ENCODE assay signal across 8 cellular contexts in genomic region chr2:84495539-84496146, GRCh38. TPM values are rescaled to one million over a fixed set of nuclear protein-coding genes. Genes with fewer than 3 reads are reported as not detected.
DNase-seq lines count a peak whose midpoint lies in the region; ATAC-seq and TF ChIP-seq lines count a peak whose summit lies in the region.

No MANE protein-coding gene starts in this region.

- no peak for TF ChIP-seq POLR2A in suprapubic skin (IDR thresholded peaks at IDR 0.05)

- no peaks in the 10 kb centered on the region for H3K9me2 ChIP-seq in Karpas-422 (replicated peaks; ENCODE audit: insufficient read depth, low read length)

- no peaks in the 10 kb centered on the region for H4K20me1 ChIP-seq in Karpas-422 (ENCODE audit: insufficient read depth, low read depth, low read length)
- no peaks in the 10 kb centered on the region for H4K20me1 ChIP-seq in mammary epithelial cell (ENCODE audit: insufficient read depth, low read length)

- TF ChIP-seq EP300 in suprapubic skin (IDR thresholded peaks at IDR 0.05), result no peak

- dilution Hi-C loops in mammary epithelial cell (cut with HindIII; ENCODE audit: low sequenced_read_pairs), result loop anchor here (25.0 kb wide), 1 partner anchor 367 kb away; no protein-coding TSS in a partner anchor

- 40% methylated on average over 8 of the region's 8 CpGs for WGBS in mammary epithelial cell (ENCODE audit: low coverage, missing lambda C conversion rate)
- WGBS in suprapubic skin, result 24% methylated on average over 8 of the region's 8 CpGs

- H3K4me3 ChIP-seq in Karpas-422 (ENCODE audit: low read length) (no peak overlapping the region), mammary epithelial cell (replicated peaks in 1 of 3; ENCODE audit: insufficient read depth in 1 of 3, low read depth in 2 of 3, low read length in 3 of 3) (no peak overlapping the region), kidney epithelial cell (ENCODE audit: low read depth, low read length) (no peak overlapping the region), suprapubic skin (no peak overlapping the region)

- no peaks in the 10 kb centered on the region for H3K9me3 ChIP-seq in Karpas-422 (ENCODE audit: low read length)
- H3K9me3 ChIP-seq in mammary epithelial cell (replicated peaks; ENCODE audit: insufficient read depth, low read length), result no peaks in the 10 kb centered on the region
- H3K9me3 ChIP-seq in suprapubic skin, result no peaks in the 10 kb centered on the region

- H2AFZ ChIP-seq in Karpas-422 (ENCODE audit: low read length), result no peak overlapping the region
- H2AFZ ChIP-seq in mammary epithelial cell (ENCODE audit: low read depth, low read length), result no peak overlapping the region

- intact Hi-C loops in mammary epithelial cell (cut with micrococcal nuclease), result loop anchor here (1.0 to 5.0 kb wide), 6 partner anchors 136 to 802 kb away; partner anchors contain the start of gene TRABD2A

- H3K4me1 ChIP-seq in Karpas-422 (ENCODE audit: low read length) (peaks cover 9% of the 10 kb centered on the region), mammary epithelial cell (ENCODE audit: insufficient read depth, low read length) (peaks cover 2% of the 10 kb centered on the region), suprapubic skin (no peaks in the 10 kb centered on the region)

- CTCF ChIA-PET in mammary epithelial cell (lab: Charles Lee; ENCODE audit: low non-redundant PET), result no interaction called here

- H3K27ac ChIP-seq in Karpas-422 (ENCODE audit: low read length) (no peak overlapping the region), mammary epithelial cell (ENCODE audit: insufficient read depth, low read depth, low read length) (no peak overlapping the region), suprapubic skin (no peak overlapping the region)

- H3K4me2 ChIP-seq in Karpas-422 (ENCODE audit: low read depth, low read length, poor library complexity, severe bottlenecking), result no peak overlapping the region
- no peak overlapping the region for H3K4me2 ChIP-seq in mammary epithelial cell (ENCODE audit: insufficient read depth, low read depth, low read length)

- BruUV-seq in mammary epithelial cell (replicated peaks; lab: Mats Ljungman, UMichigan), result no TSS peak

- TF ChIP-seq CTCF in mammary epithelial cell (conservative IDR thresholded peaks at IDR 0.05 in 1 of 2, IDR thresholded peaks at IDR 0.05 in 1 of 2; ENCODE audit: extremely low read depth in 1 of 2, insufficient read depth in 1 of 2, low read depth in 1 of 2, low read length in 2 of 2) (peak; percentile 49 to 56), kidney epithelial cell (IDR thresholded peaks at IDR 0.05; ENCODE audit: insufficient read depth, low read length, poor library complexity, severe bottlenecking) (peak; percentile 46), suprapubic skin (IDR thresholded peaks at IDR 0.05) (peak; percentile 53 to 72)

- H3K9ac ChIP-seq in Karpas-422 (ENCODE audit: low read length) (no peak overlapping the region), mammary epithelial cell (ENCODE audit: insufficient read depth, low read length) (no peak overlapping the region)

- DNase-seq in activated T-cell treated with anti-CD3 and anti-CD28 coated beads for 4 hours, result peak; percentile 21
- DNase-seq in activated T-cell treated with anti-CD3 and anti-CD28 coated beads, Interleukin-2, amount 50 U/mL, for 1 hour, result no peak
- DNase-seq in Karpas-422, result peak; percentile 89
- DNase-seq in RKO (ENCODE audit: low spot score), result peak; percentile 78
- peak; percentile 39 for DNase-seq in mammary epithelial cell
- DNase-seq in kidney epithelial cell (ENCODE audit: low read depth), result peak; percentile 31
- DNase-seq in suprapubic skin (ENCODE audit: low spot score in 2 of 2), result no peak

- H3K79me2 ChIP-seq in Karpas-422 (ENCODE audit: low read length) (no peaks in the 10 kb centered on the region), mammary epithelial cell (ENCODE audit: insufficient read depth, low read length) (no peaks in the 10 kb centered on the region)

- H3K36me3 ChIP-seq in Karpas-422 (ENCODE audit: insufficient read depth, low read length) (no peaks in the 10 kb centered on the region), mammary epithelial cell (ENCODE audit: insufficient read depth, low read length) (no peaks in the 10 kb centered on the region), kidney epithelial cell (ENCODE audit: control insufficient read depth, insufficient read depth, low read length) (no peaks in the 10 kb centered on the region), suprapubic skin (no peaks in the 10 kb centered on the region)

- ATAC-seq in GM21723 (IDR thresholded peaks at IDR 0.05; ENCODE audit: unreplicated experiment), result peak; percentile 85

- in situ Hi-C loops in mammary epithelial cell (cut with MboI; ENCODE audit: low sequenced_read_pairs in 2 of 2), result loop anchor here (10.0 to 25.0 kb wide), 2 partner anchors 379 to 392 kb away; partner anchors contain the start of gene TRABD2A (in 1 of the 2)

- H3K27me3 ChIP-seq in Karpas-422 (ENCODE audit: low read length), result no peaks in the 10 kb centered on the region
- no peaks in the 10 kb centered on the region for H3K27me3 ChIP-seq in mammary epithelial cell (ENCODE audit: insufficient read depth, low read length)
- H3K27me3 ChIP-seq in kidney epithelial cell (ENCODE audit: control insufficient read depth, insufficient read depth, low read length), result no peaks in the 10 kb centered on the region
- no peaks in the 10 kb centered on the region for H3K27me3 ChIP-seq in suprapubic skin

RNA-seq across cellular contexts. Expression of gene DNAH6, which starts 20.7 kb away (rescaled TPM):
- total RNA-seq in Karpas-422 (2014; rRNA removed; shearing (Covaris generic); ENCODE audit: low replicate concordance), result under 0.01 and 0.15 TPM in 2 replicates
- total RNA-seq in mammary epithelial cell (under 1 TPM; 0.45 to 0.50 TPM), kidney epithelial cell (0.27 and 0.63 TPM in 2 replicates), suprapubic skin (1 to 10 TPM in 1 of 4 donors, under 1 TPM in 3; 0.16 to 1.2 (median 0.47) TPM)
- 0.03 TPM for polyA plus RNA-seq in mammary epithelial cell
- not detected for polyA minus RNA-seq in mammary epithelial cell

RNA-seq across cellular contexts. Expression of gene SUCLG1, which starts 36.6 kb away (rescaled TPM):
- 112 and 148 TPM in 2 replicates for total RNA-seq in Karpas-422 (2014; rRNA removed; shearing (Covaris generic); ENCODE audit: low replicate concordance)
- total RNA-seq in mammary epithelial cell (10 to 100 TPM; 49.0 to 63.4 TPM), kidney epithelial cell (48.4 and 54.4 TPM in 2 replicates), suprapubic skin (10 to 100 TPM; 39.7 to 86.2 (median 71.5) TPM)
- polyA plus RNA-seq in mammary epithelial cell, result 37.3 TPM
- polyA minus RNA-seq in mammary epithelial cell, result 21.7 TPM

Comparison
In these comparisons a context has a peak if more than half of its experiments do, and no peak if none do; other contexts are left out.
1. DNase-seq: peak in activated T-cell treated with anti-CD3 and anti-CD28 coated beads for 4 hours (single experiment), Karpas-422 (single experiment), RKO (single experiment), mammary epithelial cell (single experiment) and kidney epithelial cell (single experiment); none in activated T-cell treated with anti-CD3 and anti-CD28 coated beads, Interleukin-2, amount 50 U/mL, for 1 hour (single experiment) and suprapubic skin (0 of 2).
2. Peak in every context shown above with its lines, with median percentiles within 50 percentile points of each other: CTCF ChIP-seq.